In genomic region chr10:122376364-122376961, GRCh38 we compare ENCODE assay signal across 14 cellular contexts. TPM values are rescaled to one million over a fixed set of nuclear protein-coding genes. Genes with fewer than 3 reads are reported as not detected.
A peak's percentile ranks its signal among the peaks of the same experiment; 100 is the strongest.
DNase-seq lines count a peak whose midpoint lies in the region; ATAC-seq and TF ChIP-seq lines count a peak whose summit lies in the region.
"Had no signal": no experiment of that assay in that cellular context is flagged by ENCODE, and none has a peak within 500 bp of the region (broad histone marks: within the 10 kb centered on the region; RNA-seq: fewer than 3 reads in every experiment).

No MANE protein-coding gene starts in this region.

- H3K27me3 Mint-ChIP-seq in brain = peaks cover 13% of the 10 kb centered on the region

- no peak overlapping the region for H2BK5ac ChIP-seq in mesenchymal stem cell (ENCODE audit: low read depth, low read length, poor library complexity, severe bottlenecking)

- no peak overlapping the region for H2BK12ac ChIP-seq in mesenchymal stem cell (ENCODE audit: low read length in 2 of 2)

- H4K91ac ChIP-seq in mesenchymal stem cell (ENCODE audit: low read length) = no peak overlapping the region

- H2AFZ ChIP-seq in ACC112 (ENCODE audit: low read length, unreplicated experiment) (no peak overlapping the region), mesenchymal stem cell (ENCODE audit: low read depth, low read length) (no peak overlapping the region)

- no peak overlapping the region for H2AK5ac ChIP-seq in mesenchymal stem cell (ENCODE audit: low read length, severe bottlenecking)

- H3K4me3 Mint-ChIP-seq in brain = peak overlapping the region; percentile 52 to 98 (median 95)

- H3K18ac ChIP-seq in mesenchymal stem cell (ENCODE audit: low read depth in 1 of 2, low read length in 2 of 2) = no peak overlapping the region

- peaks cover 3% of the 10 kb centered on the region for H3K79me1 ChIP-seq in mesenchymal stem cell (replicated peaks; ENCODE audit: low read length, poor library complexity, severe bottlenecking)

- H3K4me1 ChIP-seq in ACC112 (ENCODE audit: control insufficient read depth, insufficient read depth, low read length, unreplicated experiment) (peaks cover 3% of the 10 kb centered on the region), mesenchymal stem cell (ENCODE audit: control insufficient read depth, insufficient read depth, low read depth, low read length) (peaks cover 3% of the 10 kb centered on the region)

- WGBS in mesenchymal stem cell = 98% methylated on average over 8 of the region's 11 CpGs

- no peak overlapping the region for H4K8ac ChIP-seq in mesenchymal stem cell (ENCODE audit: low read length)

- H3K36me3 ChIP-seq in ACC112 (ENCODE audit: insufficient read depth, low read length) (0 out of 2 replicates have a peak, but pooled peaks cover 3% of the 10 kb centered on the region), mesenchymal stem cell (ENCODE audit: control insufficient read depth in 1 of 2, insufficient read depth in 2 of 2, low read depth in 1 of 2, low read length in 2 of 2) (peaks cover 0 to 4% of the 10 kb centered on the region in 2 experiments)

- DNase-seq in DMS53 treated with DMSO at 0.1 percent for 48 hours (lab: John Stamatoyannopoulos, UW; ENCODE audit: unreplicated experiment) = peak; percentile 15
- DNase-seq in mesenchymal stem cell = no peak
- no peak for DNase-seq in activated CD4-positive, alpha-beta T cell treated with anti-CD3 and anti-CD28 coated beads for 4 hours
- no peak for DNase-seq in DMS79 treated with DMSO at 0.1 percent for 48 hours (lab: John Stamatoyannopoulos, UW)
- DNase-seq: amygdala; CD8-positive, alpha-beta T cell; effector memory CD4-positive, alpha-beta T cell; NCI-H2029 treated with DMSO at 0.1 percent for 48 hours; stimulated activated CD4-positive, alpha-beta T cell treated with anti-CD3 and anti-CD28 coated beads, Interleukin-15, amount 100 ng/mL, for 24 hours; T-helper 2 cell had no signal

- peak overlapping the region; percentile 29 for H3K4me2 ChIP-seq in mesenchymal stem cell (ENCODE audit: low read length, poor library complexity, severe bottlenecking)

- H3K9ac ChIP-seq in mesenchymal stem cell (ENCODE audit: low read length) = no peak overlapping the region

- H2BK15ac ChIP-seq in mesenchymal stem cell (ENCODE audit: low read depth, poor library complexity, severe bottlenecking) = no peak overlapping the region

- peak overlapping the region in 1 of 5 experiments; percentile 94 for H3K27ac Mint-ChIP-seq in brain

- H3K4me1 Mint-ChIP-seq in brain = peaks cover 40% of the 10 kb centered on the region

- H3K9me3 Mint-ChIP-seq in brain = peaks cover 0 to 8% (median 0%) of the 10 kb centered on the region in 5 experiments
- H3K9me3 Mint-ChIP-seq: CD8-positive, alpha-beta T cell had no signal

- H3K27ac ChIP-seq in ACC112 (ENCODE audit: low read depth, low read length) = no peak overlapping the region
- no peak overlapping the region for H3K27ac ChIP-seq in mesenchymal stem cell (ENCODE audit: low read length, poor library complexity, severe bottlenecking)

- H3K79me2 ChIP-seq in ACC112 (ENCODE audit: control insufficient read depth, insufficient read depth, low read length, unreplicated experiment) = peaks cover 44% of the 10 kb centered on the region

- H3K9me3 ChIP-seq in mesenchymal stem cell (ENCODE audit: control insufficient read depth, low read length) = no peaks in the 10 kb centered on the region

- no peak for ATAC-seq in GM18873 (IDR thresholded peaks at IDR 0.05; ENCODE audit: low FRiP score, unreplicated experiment)
- ATAC-seq in HG03139 (IDR thresholded peaks at IDR 0.05; ENCODE audit: unreplicated experiment) = no peak
- ATAC-seq: CD8-positive, alpha-beta T cell had no signal

- H2BK120ac ChIP-seq in mesenchymal stem cell (ENCODE audit: low read depth, low read length) = no peak overlapping the region

- no peak for TF ChIP-seq CTCF in brain (conservative IDR thresholded peaks at IDR 0.05)

- peak overlapping the region; percentile 99 for H3K4me3 ChIP-seq in ACC112 (ENCODE audit: low read depth, low read length)
- no peak overlapping the region for H3K4me3 ChIP-seq in mesenchymal stem cell (ENCODE audit: insufficient read depth in 1 of 2, low read depth in 1 of 2, low read length in 2 of 2)

- no peak overlapping the region for H3K23ac ChIP-seq in mesenchymal stem cell (ENCODE audit: low read length in 2 of 2)

- no peak overlapping the region for H3K4ac ChIP-seq in mesenchymal stem cell (ENCODE audit: low read depth in 1 of 2, low read length in 2 of 2)

- H3K36me3 Mint-ChIP-seq in brain = peaks cover 28% of the 10 kb centered on the region

- H3K27me3 ChIP-seq in ACC112 (ENCODE audit: insufficient read depth, low read length) (no peaks in the 10 kb centered on the region), mesenchymal stem cell (ENCODE audit: control insufficient read depth in 1 of 2, insufficient read depth in 1 of 2, low read length in 2 of 2) (no peaks in the 10 kb centered on the region)

- no peak overlapping the region for H3K14ac ChIP-seq in mesenchymal stem cell (ENCODE audit: low read length in 2 of 2)

RNA-seq across cellular contexts. Expression of gene PLEKHA1, which starts 2.0 kb away (rescaled TPM):
- polyA plus RNA-seq in brain (ENCODE audit: insufficient read depth, low read depth, low replicate concordance) = 12.7 TPM
- polyA plus RNA-seq in mesenchymal stem cell (2013, experiment 1 of 2) = 14.3 TPM
- polyA plus RNA-seq in mesenchymal stem cell (2013, experiment 2 of 2) = 15.1 TPM
